ENCODE assay signal across 8 cellular contexts in genomic region chrX:110333458-110333857, GRCh38. TPM values are rescaled to one million over a fixed set of nuclear protein-coding genes. Genes with fewer than 3 reads are reported as not detected.
"Had no signal": no experiment of that assay in that cellular context is flagged by ENCODE, and none has a peak within 500 bp of the region (broad histone marks: within the 10 kb centered on the region; RNA-seq: fewer than 3 reads in every experiment).

No MANE protein-coding gene starts in this region.

RNA-seq across cellular contexts. Expression of gene RTL9, which starts 25.2 kb away (rescaled TPM):
- total RNA-seq: colonic mucosa, dermis blood vessel endothelial cell, dermis microvascular lymphatic vessel endothelial cell, endothelial cell of umbilical vein, epithelial cell of proximal tubule, esophagus mucosa, esophagus squamous epithelium, glomerular endothelial cell had no signal
- polyA plus RNA-seq: endothelial cell of umbilical vein had no signal
